Comparison of ENCODE assay signal across 19 cellular contexts in genomic region chr22:32864596-32864995, GRCh38.
DNase-seq lines count a peak whose midpoint lies in the region; TF ChIP-seq lines count a peak whose summit lies in the region.
"Had no signal": no experiment of that assay in that cellular context is flagged by ENCODE, and none has a peak within 500 bp of the region (broad histone marks: within the 10 kb centered on the region; RNA-seq: fewer than 3 reads in every experiment).

No MANE protein-coding gene starts in this region.

- TF ChIP-seq POLR2A in adrenal gland (IDR thresholded peaks at IDR 0.05): no peak

- H3K27ac Mint-ChIP-seq in neural crest cell (ENCODE audit: unreplicated experiment): peak overlapping the region; percentile 31
- H3K27ac Mint-ChIP-seq: B cell; CD4-positive, alpha-beta T cell; CD8-positive, alpha-beta T cell had no signal

- no peaks in the 10 kb centered on the region for H3K9me3 ChIP-seq in smooth muscle cell (replicated peaks; ENCODE audit: low read depth)
- H3K9me3 ChIP-seq in A673 (ENCODE audit: low read depth, low read length, poor library complexity, severe bottlenecking): no peaks in the 10 kb centered on the region
- H3K9me3 ChIP-seq in adrenal gland (replicated peaks in 1 of 3): no peaks in the 10 kb centered on the region
- H3K9me3 ChIP-seq: BLaER1 treated with 17β-estradiol and CSF1 and Interleukin-3, amounts not matched to agents 10 nM and 100 nM; Caco-2 had no signal

- peaks cover 58% of the 10 kb centered on the region for H3F3A ChIP-seq in smooth muscle cell (ENCODE audit: low read depth)

- H3K36me3 Mint-ChIP-seq in neural crest cell (ENCODE audit: low read depth): peaks cover 3% of the 10 kb centered on the region
- H3K36me3 Mint-ChIP-seq: CD8-positive, alpha-beta T cell had no signal

- no peaks in the 10 kb centered on the region for H3K79me2 ChIP-seq in smooth muscle cell (ENCODE audit: low read depth)

- no peak overlapping the region for H2AFZ ChIP-seq in smooth muscle cell (ENCODE audit: low read depth)

- no peak overlapping the region for H3K4me2 ChIP-seq in smooth muscle cell
- H3K4me2 ChIP-seq: BLaER1 treated with 17β-estradiol and CSF1 and Interleukin-3, amounts not matched to agents 10 nM and 100 nM had no signal

- WGBS in smooth muscle cell (ENCODE audit: low lambda C conversion rate): 65% methylated on average over 7 of the region's 7 CpGs
- 85 to 92% (median 88%) methylated on average over 7 of the region's 7 CpGs for WGBS in adrenal gland, 4 donors

- no peaks in the 10 kb centered on the region for H3K27me3 ChIP-seq in smooth muscle cell (ENCODE audit: low read depth)
- no peaks in the 10 kb centered on the region for H3K27me3 ChIP-seq in A673 (replicated peaks; ENCODE audit: insufficient read depth, low read depth, low read length, poor library complexity)
- H3K27me3 ChIP-seq in adrenal gland: no peaks in the 10 kb centered on the region
- H3K27me3 ChIP-seq: BLaER1 treated with 17β-estradiol and CSF1 and Interleukin-3, amounts not matched to agents 10 nM and 100 nM had no signal

- H4K20me1 ChIP-seq in smooth muscle cell (ENCODE audit: low read depth): peaks cover 58% of the 10 kb centered on the region
- H4K20me1 ChIP-seq: BLaER1 treated with 17β-estradiol and CSF1 and Interleukin-3, amounts not matched to agents 10 nM and 100 nM had no signal

- H3K4me3 ChIP-seq in fibroblast of villous mesenchyme (ENCODE audit: low read depth, low read length): no peak overlapping the region
- H3K4me3 ChIP-seq in smooth muscle cell: no peak overlapping the region
- no peak overlapping the region for H3K4me3 ChIP-seq in A673 (ENCODE audit: low read depth, low read length, poor library complexity, severe bottlenecking)
- no peak overlapping the region for H3K4me3 ChIP-seq in adrenal gland
- H3K4me3 ChIP-seq: BLaER1 treated with 17β-estradiol and CSF1 and Interleukin-3, amounts not matched to agents 10 nM and 100 nM had no signal

- H3K9me3 Mint-ChIP-seq in neural crest cell: no peaks in the 10 kb centered on the region
- H3K9me3 Mint-ChIP-seq: CD4-positive, alpha-beta T cell; CD8-positive, alpha-beta T cell had no signal

- no peaks in the 10 kb centered on the region for H3K27me3 Mint-ChIP-seq in neural crest cell (ENCODE audit: low read depth)
- H3K27me3 Mint-ChIP-seq: CD4-positive, alpha-beta T cell had no signal

- H3K4me1 ChIP-seq in smooth muscle cell (ENCODE audit: low read depth) (no peaks in the 10 kb centered on the region), A673 (ENCODE audit: insufficient read depth, low read length, poor library complexity, severe bottlenecking) (no peaks in the 10 kb centered on the region), adrenal gland (replicated peaks in 1 of 2) (no peaks in the 10 kb centered on the region)

- CTCF ChIA-PET in A673 (lab: Charles Lee): no interaction called here

- H3K9ac ChIP-seq in smooth muscle cell (ENCODE audit: low read depth): no peak overlapping the region
- H3K9ac ChIP-seq: BLaER1 treated with 17β-estradiol and CSF1 and Interleukin-3, amounts not matched to agents 10 nM and 100 nM had no signal

- DNase-seq in RPMI7951 (ENCODE audit: low read depth) (peak; percentile 37), fibroblast of villous mesenchyme (ENCODE audit: low read depth) (peak; percentile 57), neural crest cell (ENCODE audit: low read depth, low spot score) (no peak), smooth muscle cell (lab: John Stamatoyannopoulos, UW; ENCODE audit: unreplicated experiment) (no peak), A673 (ENCODE audit: low spot score) (no peak), nucleus accumbens (lab: John Stamatoyannopoulos, UW) (no peak), inferior parietal cortex (ENCODE audit: extremely low spot score) (no peak), adrenal gland (no peak)
- DNase-seq: 8988T; AML-193; Caco-2; Calu3; CD4-positive, alpha-beta T cell; CD8-positive, alpha-beta T cell; DMS79 treated with DMSO at 0.1 percent for 48 hours; GF-D8 had no signal

- no peak for TF ChIP-seq CTCF in fibroblast of villous mesenchyme (IDR thresholded peaks at IDR 0.05; ENCODE audit: insufficient read depth, low read depth, low read length)
- TF ChIP-seq CTCF in neural crest cell (conservative IDR thresholded peaks at IDR 0.05): no peak
- TF ChIP-seq CTCF in smooth muscle cell (IDR thresholded peaks at IDR 0.05; ENCODE audit: borderline replicate concordance, insufficient read depth, poor library complexity, severe bottlenecking): no peak
- TF ChIP-seq CTCF in A673 (conservative IDR thresholded peaks at IDR 0.05; ENCODE audit: low read depth, low read length): no peak
- no peak for TF ChIP-seq CTCF in adrenal gland (IDR thresholded peaks at IDR 0.05)

- no peak overlapping the region for H3K4me3 Mint-ChIP-seq in neural crest cell
- H3K4me3 Mint-ChIP-seq: B cell; CD4-positive, alpha-beta T cell; CD8-positive, alpha-beta T cell had no signal

- intact Hi-C loops in A673 (cut with micrococcal nuclease; ENCODE audit: unreplicated experiment): no loop called here
- intact Hi-C loops in adrenal gland (cut with DNase I): no loop called here

- BruUV-seq in A673 (replicated peaks; lab: Mats Ljungman, UMichigan): no TSS peak

- H3K36me3 ChIP-seq in smooth muscle cell (ENCODE audit: low read depth) (peaks cover 7% of the 10 kb centered on the region), A673 (ENCODE audit: insufficient read depth, low read length, poor library complexity, severe bottlenecking) (no peaks in the 10 kb centered on the region), adrenal gland (replicated peaks in 1 of 2) (peaks cover 0 to 24% of the 10 kb centered on the region in 2 donors)
- H3K36me3 ChIP-seq: BLaER1 treated with 17β-estradiol and CSF1 and Interleukin-3, amounts not matched to agents 10 nM and 100 nM had no signal

- H3K27ac ChIP-seq in smooth muscle cell (ENCODE audit: low read depth) (peak overlapping the region; percentile 9), A673 (ENCODE audit: low read depth, low read length, poor library complexity, severe bottlenecking) (no peak overlapping the region), adrenal gland (no peak overlapping the region)
- H3K27ac ChIP-seq: BLaER1 treated with 17β-estradiol and CSF1 and Interleukin-3, amounts not matched to agents 10 nM and 100 nM; C4-2B had no signal

- POLR2A ChIA-PET in A673 (lab: Charles Lee; ENCODE audit: low non-redundant PET): no interaction called here

- peaks cover 9% of the 10 kb centered on the region for H3K4me1 Mint-ChIP-seq in neural crest cell
- H3K4me1 Mint-ChIP-seq: B cell had no signal

Comparison
In these comparisons a context has a peak if more than half of its experiments do, and no peak if none do; other contexts are left out.
1. DNase-seq: peak in RPMI7951 (single experiment) and fibroblast of villous mesenchyme (single experiment); none in neural crest cell (single experiment), smooth muscle cell (single experiment), A673 (single experiment), nucleus accumbens (0 of 56), inferior parietal cortex (single experiment) and adrenal gland (0 of 7).